In the genomic region with DNA sequence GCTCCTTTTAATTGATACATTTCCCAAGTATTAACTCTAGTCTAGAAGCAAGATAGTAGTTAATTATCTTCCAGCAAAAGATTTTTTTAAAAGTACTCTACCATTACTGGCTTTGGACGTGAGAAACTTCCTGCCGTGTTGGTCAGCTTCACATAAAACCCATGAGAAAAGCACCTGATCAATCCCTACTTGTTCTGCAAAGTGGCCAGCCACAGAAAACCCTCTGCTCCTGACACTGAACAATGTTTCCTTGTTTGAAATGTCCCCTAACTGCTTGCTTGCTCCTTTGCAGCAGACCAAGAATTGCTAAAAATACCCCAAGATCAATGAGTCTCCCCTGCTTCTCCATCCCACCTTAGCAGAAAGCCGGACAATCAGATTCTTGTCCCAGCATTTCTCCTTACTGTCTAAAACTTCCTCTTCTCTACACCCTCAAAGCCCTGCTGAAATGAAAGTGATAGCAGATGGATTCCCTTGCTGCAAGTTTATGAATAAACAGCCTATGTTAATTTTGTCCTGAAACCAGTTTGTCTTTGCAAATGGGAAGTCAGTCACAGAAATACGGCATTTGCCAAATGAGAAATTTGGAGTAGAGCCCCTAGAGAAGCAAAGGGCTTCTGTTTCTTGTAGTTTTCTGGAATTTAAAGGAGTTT, we compare ENCODE assay signal across 17 cellular contexts.
A peak's percentile ranks its signal among the peaks of the same experiment; 100 is the strongest.
DNase-seq lines count a peak whose midpoint lies in the region; ATAC-seq and TF ChIP-seq lines count a peak whose summit lies in the region.
"Had no signal": no experiment of that assay in that cellular context is flagged by ENCODE, and none has a peak within 500 bp of the region (broad histone marks: within the 10 kb centered on the region; RNA-seq: fewer than 3 reads in every experiment).

No MANE protein-coding gene starts in this region.

- intact Hi-C loops in left lung (cut with DNase I), result no loop called here

- no peaks in the 10 kb centered on the region for H3K27me3 ChIP-seq in left lung
- H3K27me3 ChIP-seq: BLaER1, breast epithelium had no signal

- peak; percentile 76 for ATAC-seq in GM18498 (IDR thresholded peaks at IDR 0.05; ENCODE audit: unreplicated experiment)
- ATAC-seq in GM21367 (IDR thresholded peaks at IDR 0.05; ENCODE audit: unreplicated experiment), result peak; percentile 80
- peak; percentile 85 for ATAC-seq in HG03354 (IDR thresholded peaks at IDR 0.05; ENCODE audit: poor library complexity, severe bottlenecking, unreplicated experiment)
- peak; percentile 33 for ATAC-seq in left lung
- ATAC-seq in GM18873 (IDR thresholded peaks at IDR 0.05; ENCODE audit: low FRiP score, unreplicated experiment), result no peak
- ATAC-seq: HepG2 had no signal

- no peaks in the 10 kb centered on the region for H3K36me3 ChIP-seq in left lung
- H3K36me3 ChIP-seq: BLaER1, breast epithelium had no signal

- no peak overlapping the region for H3K27ac ChIP-seq in left lung
- H3K27ac ChIP-seq: BLaER1 had no signal

- TF ChIP-seq CTCF in left lung (IDR thresholded peaks at IDR 0.05), result no peak

- peaks cover 0 to 3% of the 10 kb centered on the region in 2 donors for H3K4me1 ChIP-seq in left lung
- H3K4me1 ChIP-seq: BLaER1 had no signal

- no peak overlapping the region for H3K4me3 ChIP-seq in left lung
- H3K4me3 ChIP-seq: BLaER1, breast epithelium had no signal

- DNase-seq in left lung, result no peak
- no peak for DNase-seq in NCI-H524 treated with DMSO at 0.1 percent for 48 hours (lab: John Stamatoyannopoulos, UW)
- no peak for DNase-seq in A172 (ENCODE audit: low spot score)
- no peak for DNase-seq in HUDEP-2 (lab: John Stamatoyannopoulos, UW; ENCODE audit: unreplicated experiment in 76 of 76)
- DNase-seq: activated CD4-positive, alpha-beta T cell treated with anti-CD3 and anti-CD28 coated beads for 36 hours; GDM1; mesendoderm; NCI-H187 treated with DMSO at 0.1 percent for 48 hours; stimulated activated naive CD4-positive, alpha-beta T cell treated with Interleukin-2 at 50 U/mL for 16 hours; SW 1271 had no signal

- no peaks in the 10 kb centered on the region for H3K9me3 ChIP-seq in left lung
- H3K9me3 ChIP-seq: breast epithelium had no signal
